Comparison of ENCODE assay signal across 3 cellular contexts in genomic region chr12:117469883-117470483, GRCh38.
TF ChIP-seq lines count a peak whose summit lies in the region.

No MANE protein-coding gene starts in this region.

TF ChIP-seq in HEK293, 187 proteins besides CTCF, POLR2A, EP300 and RAD21:
- no peak for TF ChIP-seq ZNF621 (tag by site-specific recombination; IDR thresholded peaks at IDR 0.05)
- TF ChIP-seq ZNF473 (tag by site-specific recombination; IDR thresholded peaks at IDR 0.05), result 0 out of 2 replicates have a peak, but pooled peaks have one; percentile 45
- peak; percentile 93 for TF ChIP-seq ZNF366 (tag by site-specific recombination; conservative IDR thresholded peaks at IDR 0.05)
- peak; percentile 94 for TF ChIP-seq ZBTB17 (tag by site-specific recombination; IDR thresholded peaks at IDR 0.05)
- no peak for TF ChIP-seq ZNF223 (tag by site-specific recombination; IDR thresholded peaks at IDR 0.05)

TF ChIP-seq in IMR-90, 13 proteins besides CTCF, POLR2A, EP300 and RAD21:
- TF ChIP-seq USF2 (IDR thresholded peaks at IDR 0.05; ENCODE audit: low read depth, low read length) (no peak), ELK1 (IDR thresholded peaks at IDR 0.05; ENCODE audit: borderline replicate concordance, low read depth, low read length) (no peak), SMC3 (IDR thresholded peaks at IDR 0.05; ENCODE audit: low read depth, low read length) (no peak), CEBPB (IDR thresholded peaks at IDR 0.05; ENCODE audit: low read depth, low read length) (no peak), MXI1 (IDR thresholded peaks at IDR 0.05; ENCODE audit: borderline replicate concordance, low read depth, low read length) (no peak), BHLHE40 (IDR thresholded peaks at IDR 0.05; ENCODE audit: low read depth, low read length) (no peak), MAZ (IDR thresholded peaks at IDR 0.05; ENCODE audit: borderline replicate concordance, low read depth, low read length) (no peak), NFE2L2 (IDR thresholded peaks at IDR 0.05; ENCODE audit: low read depth, low read length) (no peak), CHD1 (IDR thresholded peaks at IDR 0.05; ENCODE audit: low read depth, low read length) (no peak), RCOR1 (IDR thresholded peaks at IDR 0.05; ENCODE audit: insufficient replicate concordance, low read length) (no peak), FOS (IDR thresholded peaks at IDR 0.05; ENCODE audit: low read depth, low read length) (no peak), MAFK (IDR thresholded peaks at IDR 0.05; ENCODE audit: low read depth, low read length) (no peak), RFX5 (IDR thresholded peaks at IDR 0.05; ENCODE audit: low read depth, low read length) (no peak)

TF ChIP-seq in H1, 55 proteins besides CTCF, POLR2A, EP300 and RAD21:
- TF ChIP-seq SIN3A (conservative IDR thresholded peaks at IDR 0.05 in 1 of 2, IDR thresholded peaks at IDR 0.05 in 1 of 2; ENCODE audit: low read depth in 1 of 2, low read length in 2 of 2), result no peak
- no peak for TF ChIP-seq HDAC6 (IDR thresholded peaks at IDR 0.05; ENCODE audit: low read depth, low read length)
- TF ChIP-seq SIRT6 (IDR thresholded peaks at IDR 0.05; ENCODE audit: low read length), result no peak
- TF ChIP-seq KDM4A (IDR thresholded peaks at IDR 0.05; ENCODE audit: low read depth, low read length, severe bottlenecking), result no peak
- no peak for TF ChIP-seq USF2 (IDR thresholded peaks at IDR 0.05; ENCODE audit: low read length)
- no peak for TF ChIP-seq MAFK (IDR thresholded peaks at IDR 0.05; ENCODE audit: low read depth, low read length)
- TF ChIP-seq JUND (IDR thresholded peaks at IDR 0.05; ENCODE audit: low read length), result no peak
- no peak for TF ChIP-seq POLR2AphosphoS5 (IDR thresholded peaks at IDR 0.05; ENCODE audit: low read depth, low read length)
- TF ChIP-seq MAX (IDR thresholded peaks at IDR 0.05), result no peak
- no peak for TF ChIP-seq NRF1 (IDR thresholded peaks at IDR 0.05; ENCODE audit: low read depth, low read length)
- TF ChIP-seq CHD7 (IDR thresholded peaks at IDR 0.05; ENCODE audit: insufficient replicate concordance, low read length), result no peak
- no peak for TF ChIP-seq SP2 (IDR thresholded peaks at IDR 0.05; ENCODE audit: low read length)
- TF ChIP-seq ZNF274 (IDR thresholded peaks at IDR 0.05; ENCODE audit: borderline replicate concordance, extremely low read depth, low read length), result no peak
- TF ChIP-seq SP4 (IDR thresholded peaks at IDR 0.05; ENCODE audit: low read length), result no peak
- no peak for TF ChIP-seq CTBP2 (IDR thresholded peaks at IDR 0.05; ENCODE audit: borderline replicate concordance, insufficient read depth, insufficient read length, low read length)
